Comparison of ENCODE assay signal across 1 cellular context in the genomic region with DNA sequence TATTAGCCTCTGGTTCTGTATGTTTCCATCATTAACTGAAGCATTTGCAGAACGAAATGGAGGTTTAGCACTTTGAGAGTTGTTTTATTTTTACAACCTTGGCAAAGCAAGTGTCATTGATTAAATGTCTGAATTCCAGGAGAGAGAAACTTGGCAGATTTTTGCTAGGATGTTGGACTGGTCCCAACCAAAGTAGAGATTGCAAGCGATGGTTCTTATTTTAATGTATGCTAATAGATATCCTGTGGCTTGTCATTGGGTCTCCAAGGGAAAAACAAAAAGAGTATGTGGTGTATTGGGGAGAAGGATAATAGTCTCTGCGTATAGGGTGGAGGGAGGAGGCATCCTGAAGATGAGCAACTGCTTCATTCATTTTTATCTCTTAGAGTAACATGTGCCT.
TF ChIP-seq lines count a peak whose summit lies in the region.

No MANE protein-coding gene starts in this region.

TF ChIP-seq in H1, 55 proteins besides CTCF, POLR2A, EP300 and RAD21:
- TF ChIP-seq NANOG (IDR thresholded peaks at IDR 0.05; ENCODE audit: insufficient read depth, low read depth, low read length, poor library complexity, severe bottlenecking): no peak
- peak; percentile 57; the same call in 1 of the 2 replicates for TF ChIP-seq SP1 (IDR thresholded peaks at IDR 0.05; ENCODE audit: low read depth, low read length)
- TF ChIP-seq RFX5 (IDR thresholded peaks at IDR 0.05; ENCODE audit: borderline replicate concordance, low read depth, low read length): 0 out of 2 replicates have a peak, but pooled peaks have one; percentile 17
- TF ChIP-seq TBP (IDR thresholded peaks at IDR 0.05; ENCODE audit: low read depth, low read length): no peak
- TF ChIP-seq, protein P1, sequence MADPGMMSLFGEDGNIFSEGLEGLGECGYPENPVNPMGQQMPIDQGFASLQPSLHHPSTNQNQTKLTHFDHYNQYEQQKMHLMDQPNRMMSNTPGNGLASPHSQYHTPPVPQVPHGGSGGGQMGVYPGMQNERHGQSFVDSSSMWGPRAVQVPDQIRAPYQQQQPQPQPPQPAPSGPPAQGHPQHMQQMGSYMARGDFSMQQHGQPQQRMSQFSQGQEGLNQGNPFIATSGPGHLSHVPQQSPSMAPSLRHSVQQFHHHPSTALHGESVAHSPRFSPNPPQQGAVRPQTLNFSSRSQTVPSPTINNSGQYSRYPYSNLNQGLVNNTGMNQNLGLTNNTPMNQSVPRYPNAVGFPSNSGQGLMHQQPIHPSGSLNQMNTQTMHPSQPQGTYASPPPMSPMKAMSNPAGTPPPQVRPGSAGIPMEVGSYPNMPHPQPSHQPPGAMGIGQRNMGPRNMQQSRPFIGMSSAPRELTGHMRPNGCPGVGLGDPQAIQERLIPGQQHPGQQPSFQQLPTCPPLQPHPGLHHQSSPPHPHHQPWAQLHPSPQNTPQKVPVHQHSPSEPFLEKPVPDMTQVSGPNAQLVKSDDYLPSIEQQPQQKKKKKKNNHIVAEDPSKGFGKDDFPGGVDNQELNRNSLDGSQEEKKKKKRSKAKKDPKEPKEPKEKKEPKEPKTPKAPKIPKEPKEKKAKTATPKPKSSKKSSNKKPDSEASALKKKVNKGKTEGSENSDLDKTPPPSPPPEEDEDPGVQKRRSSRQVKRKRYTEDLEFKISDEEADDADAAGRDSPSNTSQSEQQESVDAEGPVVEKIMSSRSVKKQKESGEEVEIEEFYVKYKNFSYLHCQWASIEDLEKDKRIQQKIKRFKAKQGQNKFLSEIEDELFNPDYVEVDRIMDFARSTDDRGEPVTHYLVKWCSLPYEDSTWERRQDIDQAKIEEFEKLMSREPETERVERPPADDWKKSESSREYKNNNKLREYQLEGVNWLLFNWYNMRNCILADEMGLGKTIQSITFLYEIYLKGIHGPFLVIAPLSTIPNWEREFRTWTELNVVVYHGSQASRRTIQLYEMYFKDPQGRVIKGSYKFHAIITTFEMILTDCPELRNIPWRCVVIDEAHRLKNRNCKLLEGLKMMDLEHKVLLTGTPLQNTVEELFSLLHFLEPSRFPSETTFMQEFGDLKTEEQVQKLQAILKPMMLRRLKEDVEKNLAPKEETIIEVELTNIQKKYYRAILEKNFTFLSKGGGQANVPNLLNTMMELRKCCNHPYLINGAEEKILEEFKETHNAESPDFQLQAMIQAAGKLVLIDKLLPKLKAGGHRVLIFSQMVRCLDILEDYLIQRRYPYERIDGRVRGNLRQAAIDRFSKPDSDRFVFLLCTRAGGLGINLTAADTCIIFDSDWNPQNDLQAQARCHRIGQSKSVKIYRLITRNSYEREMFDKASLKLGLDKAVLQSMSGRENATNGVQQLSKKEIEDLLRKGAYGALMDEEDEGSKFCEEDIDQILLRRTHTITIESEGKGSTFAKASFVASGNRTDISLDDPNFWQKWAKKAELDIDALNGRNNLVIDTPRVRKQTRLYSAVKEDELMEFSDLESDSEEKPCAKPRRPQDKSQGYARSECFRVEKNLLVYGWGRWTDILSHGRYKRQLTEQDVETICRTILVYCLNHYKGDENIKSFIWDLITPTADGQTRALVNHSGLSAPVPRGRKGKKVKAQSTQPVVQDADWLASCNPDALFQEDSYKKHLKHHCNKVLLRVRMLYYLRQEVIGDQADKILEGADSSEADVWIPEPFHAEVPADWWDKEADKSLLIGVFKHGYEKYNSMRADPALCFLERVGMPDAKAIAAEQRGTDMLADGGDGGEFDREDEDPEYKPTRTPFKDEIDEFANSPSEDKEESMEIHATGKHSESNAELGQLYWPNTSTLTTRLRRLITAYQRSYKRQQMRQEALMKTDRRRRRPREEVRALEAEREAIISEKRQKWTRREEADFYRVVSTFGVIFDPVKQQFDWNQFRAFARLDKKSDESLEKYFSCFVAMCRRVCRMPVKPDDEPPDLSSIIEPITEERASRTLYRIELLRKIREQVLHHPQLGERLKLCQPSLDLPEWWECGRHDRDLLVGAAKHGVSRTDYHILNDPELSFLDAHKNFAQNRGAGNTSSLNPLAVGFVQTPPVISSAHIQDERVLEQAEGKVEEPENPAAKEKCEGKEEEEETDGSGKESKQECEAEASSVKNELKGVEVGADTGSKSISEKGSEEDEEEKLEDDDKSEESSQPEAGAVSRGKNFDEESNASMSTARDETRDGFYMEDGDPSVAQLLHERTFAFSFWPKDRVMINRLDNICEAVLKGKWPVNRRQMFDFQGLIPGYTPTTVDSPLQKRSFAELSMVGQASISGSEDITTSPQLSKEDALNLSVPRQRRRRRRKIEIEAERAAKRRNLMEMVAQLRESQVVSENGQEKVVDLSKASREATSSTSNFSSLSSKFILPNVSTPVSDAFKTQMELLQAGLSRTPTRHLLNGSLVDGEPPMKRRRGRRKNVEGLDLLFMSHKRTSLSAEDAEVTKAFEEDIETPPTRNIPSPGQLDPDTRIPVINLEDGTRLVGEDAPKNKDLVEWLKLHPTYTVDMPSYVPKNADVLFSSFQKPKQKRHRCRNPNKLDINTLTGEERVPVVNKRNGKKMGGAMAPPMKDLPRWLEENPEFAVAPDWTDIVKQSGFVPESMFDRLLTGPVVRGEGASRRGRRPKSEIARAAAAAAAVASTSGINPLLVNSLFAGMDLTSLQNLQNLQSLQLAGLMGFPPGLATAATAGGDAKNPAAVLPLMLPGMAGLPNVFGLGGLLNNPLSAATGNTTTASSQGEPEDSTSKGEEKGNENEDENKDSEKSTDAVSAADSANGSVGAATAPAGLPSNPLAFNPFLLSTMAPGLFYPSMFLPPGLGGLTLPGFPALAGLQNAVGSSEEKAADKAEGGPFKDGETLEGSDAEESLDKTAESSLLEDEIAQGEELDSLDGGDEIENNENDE (IDR thresholded peaks at IDR 0.05; ENCODE audit: insufficient replicate concordance, low read length): peak; percentile 67
- TF ChIP-seq CEBPB (IDR thresholded peaks at IDR 0.05; ENCODE audit: low read depth, low read length): no peak
- peak in 1 of 2 experiments; percentile 51 for TF ChIP-seq BCL11A (IDR thresholded peaks at IDR 0.05; ENCODE audit: low read depth in 2 of 2, low read length in 2 of 2)
- no peak for TF ChIP-seq CBX8 (IDR thresholded peaks at IDR 0.05; ENCODE audit: borderline replicate concordance, low read depth, low read length)
- TF ChIP-seq POLR2AphosphoS5 (IDR thresholded peaks at IDR 0.05; ENCODE audit: low read depth, low read length): no peak
- TF ChIP-seq ASH2L (IDR thresholded peaks at IDR 0.05; ENCODE audit: low read length): no peak
